In the genomic region with DNA sequence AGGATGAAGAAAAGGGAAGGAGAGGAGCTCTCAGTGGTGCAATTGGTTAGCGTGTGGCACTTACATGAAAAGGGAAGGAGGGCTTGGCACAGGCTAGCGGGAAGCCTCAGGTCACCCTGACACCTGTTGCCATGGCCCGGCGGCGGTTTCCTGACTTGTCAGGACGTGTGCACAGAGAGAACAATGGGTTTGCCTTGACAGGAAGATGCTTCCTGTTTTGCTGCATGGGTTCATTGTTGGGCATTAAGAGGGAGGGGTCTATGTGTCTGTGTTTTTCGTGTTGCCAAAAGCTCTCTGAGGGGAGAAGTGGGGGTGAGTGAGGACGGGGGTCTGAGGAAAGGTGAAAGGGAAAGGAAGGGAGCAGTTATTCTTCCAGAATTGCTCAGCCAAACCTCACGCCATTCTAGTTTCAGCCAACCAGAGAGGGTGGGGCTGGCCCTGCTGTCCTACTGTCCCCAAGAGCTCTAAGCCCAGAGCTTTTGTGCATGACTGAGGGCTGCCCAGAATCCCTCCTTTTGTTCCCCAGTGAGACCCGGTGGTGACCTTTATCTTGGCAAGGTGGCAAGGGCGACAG, we compare ENCODE assay signal across 2 cellular contexts.
A peak's percentile ranks its signal among the peaks of the same experiment; 100 is the strongest.
TF ChIP-seq lines count a peak whose summit lies in the region.

No MANE protein-coding gene starts in this region.

TF ChIP-seq in GM12891, 5 proteins besides CTCF, POLR2A, EP300 and RAD21:
- no peak for TF ChIP-seq POLR2AphosphoS5 (IDR thresholded peaks at IDR 0.05; ENCODE audit: low read depth, low read length)
- peak; percentile 43 for TF ChIP-seq POU2F2 (IDR thresholded peaks at IDR 0.05; ENCODE audit: low read depth, low read length)
- peak; percentile 30; the same call in 1 of the 2 replicates for TF ChIP-seq SPI1 (IDR thresholded peaks at IDR 0.05; ENCODE audit: low read depth, low read length)

TF ChIP-seq in H1, 55 proteins besides CTCF, POLR2A, EP300 and RAD21:
- TF ChIP-seq EGR1 (IDR thresholded peaks at IDR 0.05; ENCODE audit: borderline replicate concordance, low read depth, low read length) (no peak), RFX5 (IDR thresholded peaks at IDR 0.05; ENCODE audit: borderline replicate concordance, low read depth, low read length) (no peak), YY1 (IDR thresholded peaks at IDR 0.05; ENCODE audit: low read depth, low read length) (no peak), SP1 (IDR thresholded peaks at IDR 0.05; ENCODE audit: low read depth, low read length) (no peak), BCL11A (IDR thresholded peaks at IDR 0.05; ENCODE audit: low read depth in 2 of 2, low read length in 2 of 2) (no peak), RNF2 (IDR thresholded peaks at IDR 0.05; ENCODE audit: borderline replicate concordance, low read depth, low read length, missing control alignments, poor library complexity, severe bottlenecking) (no peak), SIX5 (IDR thresholded peaks at IDR 0.05; ENCODE audit: low read depth, low read length) (no peak), USF2 (IDR thresholded peaks at IDR 0.05; ENCODE audit: low read length) (no peak), TEAD4 (IDR thresholded peaks at IDR 0.05; ENCODE audit: low read depth, low read length) (no peak)
TF ChIP-seq in H1: peak in this region for 0.
